Comparison of ENCODE assay signal across 8 cellular contexts in the genomic region with DNA sequence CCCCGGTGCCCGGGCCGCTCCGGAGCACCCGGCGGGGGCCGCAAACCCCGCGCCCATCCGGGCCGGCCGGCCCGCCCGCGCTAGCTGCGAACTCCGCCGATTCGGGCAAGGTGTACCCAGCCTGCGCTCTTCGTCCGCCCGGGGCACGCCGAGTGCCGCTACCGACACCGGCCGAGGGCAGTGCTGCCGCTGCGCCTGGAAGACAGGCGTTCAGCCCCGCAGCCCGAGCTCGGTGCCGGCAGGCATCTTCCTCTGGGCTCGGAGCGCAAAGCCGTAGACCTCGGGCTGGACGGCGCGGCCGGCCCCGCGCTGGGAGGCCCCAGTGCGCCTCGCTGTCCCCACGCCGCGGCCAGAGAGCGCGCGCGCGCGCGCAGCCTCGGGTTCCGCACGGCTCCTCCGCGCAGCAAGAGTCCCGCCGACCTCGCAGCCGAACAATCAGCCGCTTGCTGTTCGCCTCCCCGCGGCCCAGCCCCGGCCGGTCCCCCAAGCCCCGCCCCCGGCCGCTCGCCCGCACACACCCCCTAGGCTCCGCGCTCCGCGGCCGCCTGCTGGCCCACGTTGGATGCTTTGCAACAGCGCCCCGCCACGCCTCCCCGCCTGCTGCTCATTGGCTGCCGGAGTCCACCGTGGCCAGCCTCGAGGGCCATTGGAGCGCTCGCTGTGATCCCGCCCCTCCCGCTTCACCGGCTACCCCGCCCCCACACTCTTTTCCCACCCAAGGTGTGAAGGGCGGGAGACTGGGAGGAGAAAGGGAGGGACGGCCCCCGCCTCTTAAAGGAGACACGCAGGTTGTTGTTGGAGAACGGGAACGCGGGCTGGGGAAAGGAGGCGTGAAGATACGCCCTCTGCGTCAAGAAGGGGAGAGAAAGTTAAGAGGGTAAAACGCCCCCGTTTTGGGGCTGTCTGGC.
DNase-seq lines count a peak whose midpoint lies in the region; ATAC-seq lines count a peak whose summit lies in the region.

A gene with protein sequence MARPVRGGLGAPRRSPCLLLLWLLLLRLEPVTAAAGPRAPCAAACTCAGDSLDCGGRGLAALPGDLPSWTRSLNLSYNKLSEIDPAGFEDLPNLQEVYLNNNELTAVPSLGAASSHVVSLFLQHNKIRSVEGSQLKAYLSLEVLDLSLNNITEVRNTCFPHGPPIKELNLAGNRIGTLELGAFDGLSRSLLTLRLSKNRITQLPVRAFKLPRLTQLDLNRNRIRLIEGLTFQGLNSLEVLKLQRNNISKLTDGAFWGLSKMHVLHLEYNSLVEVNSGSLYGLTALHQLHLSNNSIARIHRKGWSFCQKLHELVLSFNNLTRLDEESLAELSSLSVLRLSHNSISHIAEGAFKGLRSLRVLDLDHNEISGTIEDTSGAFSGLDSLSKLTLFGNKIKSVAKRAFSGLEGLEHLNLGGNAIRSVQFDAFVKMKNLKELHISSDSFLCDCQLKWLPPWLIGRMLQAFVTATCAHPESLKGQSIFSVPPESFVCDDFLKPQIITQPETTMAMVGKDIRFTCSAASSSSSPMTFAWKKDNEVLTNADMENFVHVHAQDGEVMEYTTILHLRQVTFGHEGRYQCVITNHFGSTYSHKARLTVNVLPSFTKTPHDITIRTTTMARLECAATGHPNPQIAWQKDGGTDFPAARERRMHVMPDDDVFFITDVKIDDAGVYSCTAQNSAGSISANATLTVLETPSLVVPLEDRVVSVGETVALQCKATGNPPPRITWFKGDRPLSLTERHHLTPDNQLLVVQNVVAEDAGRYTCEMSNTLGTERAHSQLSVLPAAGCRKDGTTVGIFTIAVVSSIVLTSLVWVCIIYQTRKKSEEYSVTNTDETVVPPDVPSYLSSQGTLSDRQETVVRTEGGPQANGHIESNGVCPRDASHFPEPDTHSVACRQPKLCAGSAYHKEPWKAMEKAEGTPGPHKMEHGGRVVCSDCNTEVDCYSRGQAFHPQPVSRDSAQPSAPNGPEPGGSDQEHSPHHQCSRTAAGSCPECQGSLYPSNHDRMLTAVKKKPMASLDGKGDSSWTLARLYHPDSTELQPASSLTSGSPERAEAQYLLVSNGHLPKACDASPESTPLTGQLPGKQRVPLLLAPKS (minus strand): TSS at position 448 of the 908 bp plus-strand sequence. CDS start 615 bp downstream, outside the sequence.

- in situ Hi-C loops in ACHN (cut with HindIII; ENCODE audit: low pct_ligation_motif_present, low pct_unique_long_range_greater_than_20kb, low sequenced_read_pairs): no loop called here

- ATAC-seq in GM18907 (IDR thresholded peaks at IDR 0.05; ENCODE audit: unreplicated experiment) (peak; percentile 98), HG03139 (IDR thresholded peaks at IDR 0.05; ENCODE audit: unreplicated experiment) (peak; percentile 98)

- DNase-seq in ACHN (peak; percentile 96), NCI-H2227 treated with DMSO at 0.1 percent for 48 hours (lab: John Stamatoyannopoulos, UW) (peak; percentile 94), iris pigment epithelial cell (ENCODE audit: low read depth) (peak; percentile 99)
- peak; percentile 97 for DNase-seq in activated CD4-positive, CD25-positive, alpha-beta regulatory T cell treated with anti-CD3 and anti-CD28 coated beads, Interleukin-2, amount 50 U/mL, for 16 hours (ENCODE audit: low read depth, low spot score)
- DNase-seq in central memory CD4-positive, alpha-beta T cell: peak; percentile 96
- DNase-seq in stimulated activated CD4-positive, alpha-beta T cell treated with anti-CD3 and anti-CD28 coated beads, Interleukin-12 subunit alpha, Interleukin-12 subunit beta, amount 100 ng/mL, for 24 hours (ENCODE audit: low read depth in 2 of 2): peak; percentile 99

Comparison
In these comparisons a context has a peak if more than half of its experiments do, and no peak if none do; other contexts are left out.
1. Peak in every context shown above with its lines: DNase-seq and ATAC-seq.